Comparison of ENCODE assay signal across 21 cellular contexts in the genomic region with DNA sequence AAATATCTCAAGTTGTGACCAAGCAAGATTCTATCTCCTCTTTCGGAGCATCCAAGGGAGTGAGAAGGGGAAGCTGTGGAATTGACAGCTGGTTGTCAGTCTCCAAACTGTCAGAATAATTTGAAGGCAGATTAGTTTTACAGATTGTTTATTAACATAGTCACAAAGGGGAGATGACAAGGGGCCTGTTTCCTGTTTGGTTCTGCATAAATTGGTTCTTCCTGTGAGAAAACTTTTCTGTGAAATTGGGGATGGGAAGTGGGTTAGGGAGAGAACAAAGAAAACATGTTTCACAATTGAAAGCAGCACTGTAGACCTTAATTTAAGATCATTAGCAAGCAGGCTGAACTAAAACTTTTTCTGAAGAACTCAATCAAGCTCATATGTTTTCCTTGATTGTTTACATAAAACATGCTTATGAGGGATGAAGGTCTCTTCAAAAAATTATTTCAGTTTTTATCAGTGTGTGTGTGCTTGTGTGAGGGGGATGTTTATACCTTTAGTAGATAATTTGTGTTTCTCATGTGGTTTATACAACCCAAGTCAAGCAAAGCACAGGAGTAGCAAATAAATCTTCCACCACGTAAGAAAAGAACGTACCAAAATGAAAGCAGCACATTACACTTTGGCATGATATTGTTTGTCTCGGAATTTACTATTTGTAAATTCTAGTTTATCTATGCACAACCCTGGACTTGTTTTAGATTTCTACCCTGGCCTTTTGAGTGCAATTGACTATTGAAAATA.
DNase-seq lines count a peak whose midpoint lies in the region; ATAC-seq and TF ChIP-seq lines count a peak whose summit lies in the region.
"Had no signal": no experiment of that assay in that cellular context is flagged by ENCODE, and none has a peak within 500 bp of the region (broad histone marks: within the 10 kb centered on the region; RNA-seq: fewer than 3 reads in every experiment).

No MANE protein-coding gene starts in this region.

- peak overlapping the region; percentile 37 for H3K27ac Mint-ChIP-seq in activated CD4-positive, alpha-beta T cell treated with anti-CD3 and anti-CD28 coated beads, Interleukin-2, amount 10 ng/mL, durations not matched to agents 7 days and 5 days
- H3K27ac Mint-ChIP-seq in T-cell (peak overlapping the region; percentile 29 to 75), immature natural killer cell (peak overlapping the region; percentile 91 to 98 (median 95)), progenitor cell of endocrine pancreas (peak overlapping the region; percentile 14)
- H3K27ac Mint-ChIP-seq: memory B cell had no signal

- H3K27me3 Mint-ChIP-seq in activated CD4-positive, alpha-beta T cell treated with anti-CD3 and anti-CD28 coated beads, Interleukin-2, amount 10 ng/mL, durations not matched to agents 7 days and 5 days: no peaks in the 10 kb centered on the region
- H3K27me3 Mint-ChIP-seq in T-cell: no peaks in the 10 kb centered on the region
- H3K27me3 Mint-ChIP-seq in immature natural killer cell (ENCODE audit: low read depth in 3 of 3): peaks cover 0 to 2% (median 2%) of the 10 kb centered on the region in 3 donors
- no peaks in the 10 kb centered on the region for H3K27me3 Mint-ChIP-seq in progenitor cell of endocrine pancreas
- H3K27me3 Mint-ChIP-seq: memory B cell had no signal

- peaks cover 2% of the 10 kb centered on the region for H3K36me3 Mint-ChIP-seq in activated CD4-positive, alpha-beta T cell treated with anti-CD3 and anti-CD28 coated beads, Interleukin-2, amount 10 ng/mL, durations not matched to agents 7 days and 5 days (ENCODE audit: low read depth)
- H3K36me3 Mint-ChIP-seq in T-cell: no peaks in the 10 kb centered on the region
- peaks cover 0 to 6% (median 0%) of the 10 kb centered on the region in 3 donors for H3K36me3 Mint-ChIP-seq in immature natural killer cell
- no peaks in the 10 kb centered on the region for H3K36me3 Mint-ChIP-seq in progenitor cell of endocrine pancreas (ENCODE audit: insufficient read depth)
- H3K36me3 Mint-ChIP-seq: memory B cell had no signal

- TF ChIP-seq CTCF in progenitor cell of endocrine pancreas (IDR thresholded peaks at IDR 0.05; ENCODE audit: unreplicated experiment): no peak

- intact Hi-C loops in sciatic nerve (cut with DNase I): no loop called here

- H3K4me3 Mint-ChIP-seq in activated CD4-positive, alpha-beta T cell treated with anti-CD3 and anti-CD28 coated beads, Interleukin-2, amount 10 ng/mL, durations not matched to agents 7 days and 5 days: no peak overlapping the region
- H3K4me3 Mint-ChIP-seq in T-cell (peak overlapping the region in 1 of 3 donors; percentile 51), immature natural killer cell (peak overlapping the region; percentile 72 to 87 (median 82)), progenitor cell of endocrine pancreas (ENCODE audit: low read depth) (no peak overlapping the region)
- H3K4me3 Mint-ChIP-seq: memory B cell had no signal

- H3K9me3 Mint-ChIP-seq in activated CD4-positive, alpha-beta T cell treated with anti-CD3 and anti-CD28 coated beads, Interleukin-2, amount 10 ng/mL, durations not matched to agents 7 days and 5 days: peaks cover 7% of the 10 kb centered on the region
- H3K9me3 Mint-ChIP-seq in T-cell (peaks cover 3 to 25% (median 3%) of the 10 kb centered on the region in 3 donors), immature natural killer cell (peaks cover 0 to 6% (median 0%) of the 10 kb centered on the region in 6 donors), progenitor cell of endocrine pancreas (ENCODE audit: low read depth) (no peaks in the 10 kb centered on the region)

- POLR2A ChIA-PET in activated CD4-positive, alpha-beta T cell treated with anti-CD3 and anti-CD28 coated beads, Interleukin-2, amount 10 ng/mL, durations not matched to agents 7 days and 5 days (lab: Charles Lee): no interaction called here
- POLR2A ChIA-PET in T-cell (lab: Charles Lee): no interaction called here

- ATAC-seq in T-cell (replicated peaks in 1 of 4) (peak in 1 of 4 experiments; percentile 12), sciatic nerve (no peak)
- ATAC-seq: heart left ventricle, left cardiac atrium had no signal

- H3K4me1 Mint-ChIP-seq in activated CD4-positive, alpha-beta T cell treated with anti-CD3 and anti-CD28 coated beads, Interleukin-2, amount 10 ng/mL, durations not matched to agents 7 days and 5 days: peaks cover 18% of the 10 kb centered on the region
- H3K4me1 Mint-ChIP-seq in T-cell: peaks cover 6 to 18% (median 6%) of the 10 kb centered on the region in 3 donors
- H3K4me1 Mint-ChIP-seq in immature natural killer cell: peaks cover 43 to 48% of the 10 kb centered on the region in 2 donors
- no peaks in the 10 kb centered on the region for H3K4me1 Mint-ChIP-seq in progenitor cell of endocrine pancreas (ENCODE audit: low read depth)
- H3K4me1 Mint-ChIP-seq: memory B cell had no signal

- CTCF ChIA-PET in activated CD4-positive, alpha-beta T cell treated with anti-CD3 and anti-CD28 coated beads, Interleukin-2, amount 10 ng/mL, durations not matched to agents 7 days and 5 days (lab: Charles Lee): no interaction called here
- CTCF ChIA-PET in T-cell (lab: Charles Lee): no interaction called here

- no peak for DNase-seq in activated CD4-positive, alpha-beta T cell treated with anti-CD3 and anti-CD28 coated beads, Interleukin-2, amount 10 ng/mL, durations not matched to agents 7 days and 5 days
- DNase-seq in activated CD4-positive, alpha-beta T cell treated with anti-CD3 and anti-CD28 coated beads, Interleukin-2, amount 50 U/mL, for 1 hour: no peak
- DNase-seq in T-cell (no peak), immature natural killer cell (peak; percentile 30 to 46 (median 32)), progenitor cell of endocrine pancreas (ENCODE audit: low spot score, unreplicated experiment) (no peak), HK-2 (ENCODE audit: unreplicated experiment) (no peak), SIG-M5 (lab: John Stamatoyannopoulos, UW) (no peak), sciatic nerve (ENCODE audit: low spot score) (no peak)
- DNase-seq: 8988T; AML-193; central memory CD4-positive, alpha-beta T cell; DMS79 treated with DMSO at 0.1 percent for 48 hours; heart left ventricle; left cardiac atrium; NCI-H1092; NCI-H187; NCI-H526 treated with DMSO at 0.1 percent for 48 hours; sigmoid colon; SJCRH30; stimulated activated CD4-positive, alpha-beta T cell treated with anti-CD3 and anti-CD28 coated beads, Interleukin-15, amount 100 ng/mL, for 24 hours had no signal

Comparison
In these comparisons a context has a peak if more than half of its experiments do, and no peak if none do; other contexts are left out.
1. DNase-seq: peak in immature natural killer cell (3 of 3); none in activated CD4-positive, alpha-beta T cell treated with anti-CD3 and anti-CD28 coated beads, Interleukin-2, amount 10 ng/mL, durations not matched to agents 7 days and 5 days (single experiment), activated CD4-positive, alpha-beta T cell treated with anti-CD3 and anti-CD28 coated beads, Interleukin-2, amount 50 U/mL, for 1 hour (single experiment), T-cell (0 of 34), progenitor cell of endocrine pancreas (single experiment), HK-2 (single experiment), SIG-M5 (single experiment) and sciatic nerve (single experiment).
2. H3K27ac Mint-ChIP-seq: peak in every context shown above with its lines; median percentile 95 in immature natural killer cell; 52 in T-cell; 37 in activated CD4-positive, alpha-beta T cell treated with anti-CD3 and anti-CD28 coated beads, Interleukin-2, amount 10 ng/mL, durations not matched to agents 7 days and 5 days; 14 in progenitor cell of endocrine pancreas.
3. H3K4me3 Mint-ChIP-seq: peak in immature natural killer cell (5 of 5); none in activated CD4-positive, alpha-beta T cell treated with anti-CD3 and anti-CD28 coated beads, Interleukin-2, amount 10 ng/mL, durations not matched to agents 7 days and 5 days (single experiment) and progenitor cell of endocrine pancreas (single experiment).